10 cellular contexts compared by ENCODE assay signal in genomic region chr7:95737828-95738505, GRCh38. TPM values are rescaled to one million over a fixed set of nuclear protein-coding genes. Genes with fewer than 3 reads are reported as not detected.
"Had no signal": no experiment of that assay in that cellular context is flagged by ENCODE, and none has a peak within 500 bp of the region (broad histone marks: within the 10 kb centered on the region; RNA-seq: fewer than 3 reads in every experiment).

No MANE protein-coding gene starts in this region.

- H3K4me3 Mint-ChIP-seq: activated naive CD4-positive, alpha-beta T cell treated with anti-CD3 and anti-CD28 coated beads, Interleukin-2, amount 10 ng/mL, durations not matched to agents 7 days and 5 days; memory B cell; stimulated activated naive CD8-positive, alpha-beta T cell treated with anti-CD3 and anti-CD28 coated beads, Interleukin-15, Interleukin-2, amounts not matched to agents 100 ng/mL and 50 ng/mL, for 24 hours had no signal

- H3K4me1 Mint-ChIP-seq: activated naive CD4-positive, alpha-beta T cell treated with anti-CD3 and anti-CD28 coated beads, Interleukin-2, amount 10 ng/mL, durations not matched to agents 7 days and 5 days; memory B cell had no signal

- H3K27ac Mint-ChIP-seq: activated naive CD4-positive, alpha-beta T cell treated with anti-CD3 and anti-CD28 coated beads, Interleukin-2, amount 10 ng/mL, durations not matched to agents 7 days and 5 days; activated T-helper 2 cell treated with anti-CD3 and anti-CD28 coated beads, Interferon-gamma antibody, Interleukin-2, Interleukin-4, amounts not matched to agents 10 μg/mL and 5 μg/mL and 100 μg/mL, durations not matched to agents 14 hours and 24 hours and 36 hours; memory B cell; stimulated activated naive CD8-positive, alpha-beta T cell treated with anti-CD3 and anti-CD28 coated beads, Interleukin-15, Interleukin-2, amounts not matched to agents 100 ng/mL and 50 ng/mL, for 24 hours had no signal

- DNase-seq: activated naive CD4-positive, alpha-beta T cell treated with anti-CD3 and anti-CD28 coated beads, Interleukin-2, amount 10 ng/mL, durations not matched to agents 7 days and 5 days; foreskin melanocyte; islet precursor cell; left ventricle myocardium inferior; stimulated activated CD4-positive, alpha-beta T cell treated with anti-CD3 and anti-CD28 coated beads, Interleukin-2, amount 100 ng/mL, for 48 hours; uterus had no signal

- H3K36me3 Mint-ChIP-seq: activated naive CD4-positive, alpha-beta T cell treated with anti-CD3 and anti-CD28 coated beads, Interleukin-2, amount 10 ng/mL, durations not matched to agents 7 days and 5 days; memory B cell had no signal

- ATAC-seq: activated CD4-positive, CD25-positive, alpha-beta regulatory T cell treated with anti-CD3 and anti-CD28 coated beads, Interleukin-2, amount 50 U/mL, for 24 hours had no signal

- H3K9me3 Mint-ChIP-seq: activated naive CD4-positive, alpha-beta T cell treated with anti-CD3 and anti-CD28 coated beads, Interleukin-2, amount 10 ng/mL, durations not matched to agents 7 days and 5 days; activated T-helper 2 cell treated with anti-CD3 and anti-CD28 coated beads, Interferon-gamma antibody, Interleukin-2, Interleukin-4, amounts not matched to agents 10 μg/mL and 5 μg/mL and 100 μg/mL, durations not matched to agents 14 hours and 24 hours and 36 hours; stimulated activated naive CD8-positive, alpha-beta T cell treated with anti-CD3 and anti-CD28 coated beads, Interleukin-15, Interleukin-2, amounts not matched to agents 100 ng/mL and 50 ng/mL, for 24 hours had no signal

RNA-seq across cellular contexts. Expression of gene DYNC1I1, which starts 34.4 kb away (rescaled TPM):
- total RNA-seq: activated T-helper 2 cell treated with anti-CD3 and anti-CD28 coated beads, Interferon-gamma antibody, Interleukin-2, Interleukin-4, amounts not matched to agents 10 μg/mL and 5 μg/mL and 100 μg/mL, durations not matched to agents 14 hours and 24 hours and 36 hours had no signal
